8 cellular contexts compared by ENCODE assay signal in the genomic region with DNA sequence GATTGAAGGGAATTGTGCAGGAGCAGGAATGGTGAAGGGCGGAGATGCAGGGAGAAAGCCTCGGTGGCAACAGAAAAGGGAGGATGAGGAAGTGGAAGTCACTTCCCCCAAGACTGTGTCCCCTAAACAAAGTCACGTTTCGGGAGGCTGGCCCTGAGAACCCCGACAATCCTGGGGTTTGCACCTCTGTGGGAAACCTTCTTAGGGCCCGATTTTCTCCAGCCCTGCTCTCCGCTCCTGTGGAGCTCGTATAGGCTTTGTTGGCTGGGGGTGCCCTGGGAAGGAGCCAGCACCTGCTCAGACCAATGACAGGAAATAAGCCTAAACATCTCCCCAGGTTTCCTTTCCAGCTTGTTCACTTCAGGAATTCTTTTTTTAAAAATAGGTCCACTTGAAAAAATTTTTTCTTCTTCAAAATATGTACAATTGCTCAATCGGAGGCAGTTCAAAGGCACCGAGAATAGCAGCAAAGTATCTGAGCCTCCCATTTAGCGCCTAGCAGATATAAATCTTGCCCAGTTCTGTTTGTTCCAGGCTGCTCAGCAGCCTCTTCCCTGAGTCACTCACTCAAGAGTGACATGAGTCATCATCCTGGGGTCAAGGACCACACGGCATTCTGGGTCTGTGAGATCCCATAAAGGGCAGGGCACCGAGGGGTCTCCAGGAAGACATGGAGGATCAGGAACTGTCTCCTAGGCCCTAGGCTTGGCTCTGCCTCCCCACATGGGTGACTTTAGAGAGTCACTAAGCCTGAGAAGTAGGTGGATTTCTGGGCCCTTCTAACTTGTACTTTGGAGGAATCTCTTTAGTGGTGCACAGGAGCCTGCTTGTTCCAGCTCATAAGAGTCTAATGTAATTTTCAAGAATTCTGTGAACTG. TPM values are rescaled to one million over a fixed set of nuclear protein-coding genes. Genes with fewer than 3 reads are reported as not detected.
DNase-seq lines count a peak whose midpoint lies in the region; ATAC-seq and TF ChIP-seq lines count a peak whose summit lies in the region.

No MANE protein-coding gene starts in this region.

- TF ChIP-seq CTCF in heart left ventricle (IDR thresholded peaks at IDR 0.05) (no peak), right lobe of liver (IDR thresholded peaks at IDR 0.05) (no peak), transverse colon (IDR thresholded peaks at IDR 0.05) (no peak)

- H3K4me1 ChIP-seq in heart left ventricle (peaks cover 3 to 73% (median 46%) of the 10 kb centered on the region in 12 donors), right lobe of liver (no peaks in the 10 kb centered on the region), transverse colon (peaks cover 32 to 68% (median 45%) of the 10 kb centered on the region in 4 donors)

- H3K27me3 ChIP-seq in heart left ventricle = no peaks in the 10 kb centered on the region
- H3K27me3 ChIP-seq in right lobe of liver = no peaks in the 10 kb centered on the region
- no peaks in the 10 kb centered on the region for H3K27me3 ChIP-seq in transverse colon

- H3K4me3 ChIP-seq in heart left ventricle (no peak overlapping the region), right lobe of liver (no peak overlapping the region), transverse colon (no peak overlapping the region)

- ATAC-seq in heart left ventricle (peak in 3 of 4 donors; percentile 29 to 72 (median 53)), Right ventricle myocardium superior (ENCODE audit: poor library complexity) (no peak), right lobe of liver (peak in 3 of 4 donors; percentile 24 to 58 (median 52)), HG02938 (IDR thresholded peaks at IDR 0.05; ENCODE audit: unreplicated experiment) (no peak)

- TF ChIP-seq EP300 in transverse colon (IDR thresholded peaks at IDR 0.05; ENCODE audit: low read depth) = no peak

- intact Hi-C loops in heart left ventricle (cut with DNase I) = loop anchor here in 9 of 10 donors (5.0 to 10.0 kb wide), 10 partner anchors 38 to 255 kb away; partner anchors contain the start of genes LYVE1 (in 4 of the 9) and RNF141 (in 3 of the 9)
- intact Hi-C loops in Right ventricle myocardium superior (cut with DNase I) = loop anchor here (10.0 kb wide), 2 partner anchors 145 to 255 kb away; no protein-coding TSS in a partner anchor
- intact Hi-C loops in right lobe of liver (cut with DNase I) = loop anchor here in 1 of 2 donors (10.0 kb wide), 1 partner anchor 245 kb away; no protein-coding TSS in a partner anchor
- intact Hi-C loops in transverse colon (cut with DNase I; ENCODE audit: low total_unique reads) = no loop called here

- H3K9me3 ChIP-seq in heart left ventricle = no peaks in the 10 kb centered on the region
- no peaks in the 10 kb centered on the region for H3K9me3 ChIP-seq in right lobe of liver
- no peaks in the 10 kb centered on the region for H3K9me3 ChIP-seq in transverse colon

- TF ChIP-seq POLR2A in heart left ventricle (IDR thresholded peaks at IDR 0.05) (no peak), right lobe of liver (IDR thresholded peaks at IDR 0.05) (no peak), transverse colon (IDR thresholded peaks at IDR 0.05) (no peak)

- H3K27ac ChIP-seq in heart left ventricle (peak overlapping the region in 9 of 12 donors; percentile 11 to 77 (median 47)), angular gyrus (ENCODE audit: low read depth, low read length) (peak overlapping the region; percentile 49), right lobe of liver (peak overlapping the region in 1 of 3 donors; percentile 13), transverse colon (peak overlapping the region; percentile 77 to 89 (median 83))

- DNase-seq in heart left ventricle (peak in 1 of 5 donors; percentile 53), Right ventricle myocardium superior (no peak), right lobe of liver (no peak), transverse colon (peak; percentile 37)
- no peak for DNase-seq in activated naive CD4-positive, alpha-beta T cell treated with anti-CD3 and anti-CD28 coated beads, Interleukin-2, amount 50 U/mL, for 16 hours
- DNase-seq in effector CD8-positive, alpha-beta T cell (lab: John Stamatoyannopoulos, UW) = no peak

- in situ Hi-C loops in transverse colon (cut with MboI; ENCODE audit: low pct_ligation_motif_present in 1 of 4, low pct_unique_long_range_greater_than_20kb in 1 of 4, low sequenced_read_pairs in 3 of 4) = loop anchor here in 2 of 4 donors (10.0 kb wide), 1 partner anchor 255 kb away; no protein-coding TSS in a partner anchor

- 50 to 64% (median 55%) methylated on average over 13 of the region's 13 CpGs for WGBS in heart left ventricle, 4 donors
- WGBS in right lobe of liver (ENCODE audit: insufficient coverage, low coverage, low lambda C conversion rate, missing lambda C conversion rate) = 54% methylated on average over 9 of the region's 13 CpGs
- 59 to 60% methylated on average over 3 to 13 of the region's 13 CpGs for WGBS in transverse colon (ENCODE audit: low coverage in 1 of 2), 2 donors

- H3K36me3 ChIP-seq in heart left ventricle (no peaks in the 10 kb centered on the region), right lobe of liver (no peaks in the 10 kb centered on the region), transverse colon (no peaks in the 10 kb centered on the region)

RNA-seq across cellular contexts. Expression of gene IRAG1, which starts 34.0 kb away (rescaled TPM):
- total RNA-seq in heart left ventricle (10 to 100 TPM in 1 of 9 donors, 1 to 10 TPM in 8; 3.7 to 10.6 (median 6.2) TPM), Right ventricle myocardium superior (4.5 TPM), right lobe of liver (1 to 10 TPM; 1.2 to 2.3 (median 1.4) TPM), transverse colon (10 to 100 TPM; 19.4 to 48.8 (median 24.9) TPM)
- 1 to 10 TPM; 3.0 to 3.4 TPM for polyA plus RNA-seq in heart left ventricle

Comparison
In these comparisons a context has a peak if more than half of its experiments do, and no peak if none do; other contexts are left out.
1. ATAC-seq: peak in heart left ventricle (3 of 4) and right lobe of liver (3 of 4); none in Right ventricle myocardium superior (single experiment) and HG02938 (single experiment).